ENCODE assay signal across 8 cellular contexts in genomic region chr6:34657307-34657978, GRCh38. TPM values are rescaled to one million over a fixed set of nuclear protein-coding genes. Genes with fewer than 3 reads are reported as not detected.
DNase-seq lines count a peak whose midpoint lies in the region; ATAC-seq and TF ChIP-seq lines count a peak whose summit lies in the region.

No MANE protein-coding gene starts in this region.

- TF ChIP-seq CTCF in NB4 (IDR thresholded peaks at IDR 0.05; ENCODE audit: low read depth, low read length) (no peak), activated B cell treated with CpG ODN at 0.5 μM for 24 hours (IDR thresholded peaks at IDR 0.05) (no peak), osteoblast (IDR thresholded peaks at IDR 0.05; ENCODE audit: extremely low read depth, low read depth, low read length) (no peak)

- peaks cover 30% of the 10 kb centered on the region for H3K4me1 ChIP-seq in osteoblast (ENCODE audit: insufficient read depth, low read length)

- peaks cover 14% of the 10 kb centered on the region for H3K36me3 ChIP-seq in osteoblast (ENCODE audit: insufficient read depth, low read length)

- H3K27ac Mint-ChIP-seq in activated B cell treated with CpG ODN at 0.5 μM for 24 hours = peak overlapping the region; percentile 92

- peak overlapping the region; percentile 42 for H2AFZ ChIP-seq in osteoblast (ENCODE audit: low read length)

- H3K4me3 ChIP-seq in NB4 (ENCODE audit: low read depth, low read length) = peak overlapping the region; percentile 47
- H3K4me3 ChIP-seq in osteoblast (ENCODE audit: insufficient read depth, low read length) = peak overlapping the region; percentile 67

- no peak for TF ChIP-seq POLR2A in NB4 (IDR thresholded peaks at IDR 0.05; ENCODE audit: extremely low read depth, insufficient read length)

- H3K79me2 ChIP-seq in osteoblast (ENCODE audit: insufficient read depth, low read length) = peaks cover 78% of the 10 kb centered on the region

- H3K4me2 ChIP-seq in osteoblast (ENCODE audit: insufficient read depth, low read length) = peak overlapping the region; percentile 90

- H3K27me3 Mint-ChIP-seq in activated B cell treated with CpG ODN at 0.5 μM for 24 hours = no peaks in the 10 kb centered on the region

- peaks cover 17% of the 10 kb centered on the region for H3K36me3 Mint-ChIP-seq in activated B cell treated with CpG ODN at 0.5 μM for 24 hours (ENCODE audit: low read depth)

- H3K4me1 Mint-ChIP-seq in activated B cell treated with CpG ODN at 0.5 μM for 24 hours = peaks cover 63% of the 10 kb centered on the region

- CTCF ChIA-PET in activated B cell treated with CpG ODN at 0.5 μM for 24 hours (lab: Charles Lee) = no interaction called here

- peak; percentile 41 for DNase-seq in NCI-H1694 treated with DMSO at 0.1 percent for 48 hours (lab: John Stamatoyannopoulos, UW)
- no peak for DNase-seq in NCI-H1694 (lab: John Stamatoyannopoulos, UW)
- peak; percentile 65 for DNase-seq in NB4 (ENCODE audit: low read depth)
- no peak for DNase-seq in activated B cell treated with CpG ODN at 0.5 μM for 24 hours
- peak; percentile 82 for DNase-seq in fibroblast of the conjunctiva (ENCODE audit: low read depth)
- peak; percentile 55 for DNase-seq in osteoblast (ENCODE audit: insufficient read length, low spot score, missing footprints)
- no peak for DNase-seq in T1000 (lab: John Stamatoyannopoulos, UW)

- no peaks in the 10 kb centered on the region for H3K9me3 ChIP-seq in osteoblast (ENCODE audit: low read depth, low read length)

- H3K27ac ChIP-seq in osteoblast (ENCODE audit: low read depth, low read length) = peak overlapping the region; percentile 91

- peak overlapping the region; percentile 74 for H3K4me3 Mint-ChIP-seq in activated B cell treated with CpG ODN at 0.5 μM for 24 hours

- ATAC-seq in activated B cell treated with CpG ODN at 0.5 μM for 24 hours (ENCODE audit: low read depth) (no peak), HG03565 (IDR thresholded peaks at IDR 0.05; ENCODE audit: unreplicated experiment) (no peak)

- no peaks in the 10 kb centered on the region for H3K27me3 ChIP-seq in osteoblast (ENCODE audit: insufficient read depth, low read length)

- POLR2A ChIA-PET in activated B cell treated with CpG ODN at 0.5 μM for 24 hours (lab: Charles Lee) = interaction anchor here (0.9 to 6.3 kb wide), 8 partner anchors 14 to 420 kb away, joined by 3 to 87 read pairs (median 8); partner anchors contain the start of genes HMGA1, ILRUN and SNRPC

- intact Hi-C loops in activated B cell treated with CpG ODN at 0.5 μM for 24 hours (cut with micrococcal nuclease) = loop anchor here (2.0 to 5.0 kb wide), 3 partner anchors 15 to 99 kb away; partner anchors contain the start of genes ILRUN and SNRPC

- H4K20me1 ChIP-seq in osteoblast (ENCODE audit: insufficient read depth, low read length) = peaks cover 5% of the 10 kb centered on the region

- no peaks in the 10 kb centered on the region for H3K9me3 Mint-ChIP-seq in activated B cell treated with CpG ODN at 0.5 μM for 24 hours

RNA-seq across cellular contexts. Expression of gene ILRUN, which starts 39.1 kb away (rescaled TPM):
- total RNA-seq in activated B cell treated with CpG ODN at 0.5 μM for 24 hours = 71.0 and 84.4 TPM in 2 replicates
- 38.0 and 38.3 TPM in 2 replicates for total RNA-seq in osteoblast

Comparison
In these comparisons a context has a peak if more than half of its experiments do, and no peak if none do; other contexts are left out.
1. DNase-seq: peak in NCI-H1694 treated with DMSO at 0.1 percent for 48 hours (single experiment), NB4 (single experiment), fibroblast of the conjunctiva (single experiment) and osteoblast (single experiment); none in NCI-H1694 (single experiment), activated B cell treated with CpG ODN at 0.5 μM for 24 hours (single experiment) and T1000 (single experiment).